ENCODE assay signal across 1 cellular context in genomic region chr10:8041284-8042031, GRCh38.
TF ChIP-seq lines count a peak whose summit lies in the region.

No MANE protein-coding gene starts in this region.

TF ChIP-seq in endothelial cell of umbilical vein, 7 proteins besides CTCF, POLR2A, EP300 and RAD21 (continued from another document):
- TF ChIP-seq, protein P1, sequence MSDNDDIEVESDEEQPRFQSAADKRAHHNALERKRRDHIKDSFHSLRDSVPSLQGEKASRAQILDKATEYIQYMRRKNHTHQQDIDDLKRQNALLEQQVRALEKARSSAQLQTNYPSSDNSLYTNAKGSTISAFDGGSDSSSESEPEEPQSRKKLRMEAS (IDR thresholded peaks at IDR 0.05; ENCODE audit: insufficient read depth, insufficient read length) = no peak
- TF ChIP-seq JUN (IDR thresholded peaks at IDR 0.05; ENCODE audit: borderline replicate concordance, insufficient read depth, insufficient read length, low read depth) (no peak), POLR2AphosphoS5 (IDR thresholded peaks at IDR 0.05; ENCODE audit: insufficient read depth, low read depth, low read length) (no peak), GATA2 (IDR thresholded peaks at IDR 0.05; ENCODE audit: insufficient read depth, insufficient read length, low read depth, low read length) (no peak), EZH2 (IDR thresholded peaks at IDR 0.05; ENCODE audit: borderline replicate concordance, low read depth, low read length, severe bottlenecking) (peak; percentile 20)
